Comparison of ENCODE assay signal across 21 cellular contexts in genomic region chr5:112534067-112534466, GRCh38.
DNase-seq lines count a peak whose midpoint lies in the region; ATAC-seq, FAIRE-seq and TF ChIP-seq lines count a peak whose summit lies in the region.
"Had no signal": no experiment of that assay in that cellular context is flagged by ENCODE, and none has a peak within 500 bp of the region (broad histone marks: within the 10 kb centered on the region; RNA-seq: fewer than 3 reads in every experiment).

No MANE protein-coding gene starts in this region.

- FAIRE-seq in GM12891 (lab: Jason Lieb, UNC) = peak; percentile 77

- no peak for TF ChIP-seq CTCF in 22Rv1 (IDR thresholded peaks at IDR 0.05)

- H3K27ac ChIP-seq in 22Rv1 = 0 out of 2 replicates have a peak overlapping the region, but pooled peaks have one; percentile 32
- no peak overlapping the region for H3K27ac ChIP-seq in neuronal stem cell (replicated peaks; ENCODE audit: low read length)
- H3K27ac ChIP-seq: Peyer's patch had no signal

- H2BK120ac ChIP-seq in neuronal stem cell (ENCODE audit: low read depth, low read length) = no peak overlapping the region

- H3K4ac ChIP-seq in neuronal stem cell (ENCODE audit: low read length) = no peak overlapping the region

- H3K36me3 ChIP-seq in neuronal stem cell (replicated peaks in 1 of 2; ENCODE audit: control insufficient read depth in 2 of 2, insufficient read depth in 2 of 2, low read length in 2 of 2) = no peaks in the 10 kb centered on the region
- H3K36me3 ChIP-seq: Peyer's patch had no signal

- no peak for ATAC-seq in GM21381 (IDR thresholded peaks at IDR 0.05; ENCODE audit: unreplicated experiment)

- no peak overlapping the region for H3K9ac ChIP-seq in neuronal stem cell (ENCODE audit: low read depth, low read length, poor library complexity)

- no peak overlapping the region for H2BK5ac ChIP-seq in neuronal stem cell (ENCODE audit: low read length)

- H2BK15ac ChIP-seq in neuronal stem cell (ENCODE audit: low read length) = no peak overlapping the region

- H3K79me1 ChIP-seq in neuronal stem cell (ENCODE audit: low read depth, low read length) = no peaks in the 10 kb centered on the region

- H3K4me3 Mint-ChIP-seq in dendritic cell treated with granulocyte-macrophage colony-stimulating factor and Interleukin-4, amounts not matched to agents 40 ng/mL and 50 ng/mL, for 4 days = no peak overlapping the region
- H3K4me3 Mint-ChIP-seq: CD4-positive, alpha-beta T cell; H9; HFFc6 had no signal

- H3K23ac ChIP-seq in neuronal stem cell (ENCODE audit: low read depth, low read length, poor library complexity) = no peak overlapping the region

- H2BK12ac ChIP-seq in neuronal stem cell (ENCODE audit: low read length) = no peak overlapping the region

- no peak for DNase-seq in GM12891 (ENCODE audit: insufficient read length, low spot score)
- DNase-seq in neuronal stem cell (ENCODE audit: low spot score) = no peak
- DNase-seq in NCI-H1092 treated with DMSO at 0.1 percent for 48 hours (lab: John Stamatoyannopoulos, UW) = no peak
- DNase-seq in NCI-H2107 (lab: John Stamatoyannopoulos, UW) = no peak
- no peak for DNase-seq in activated gamma-delta T cell treated with Interleukin-2 at 50 U/mL for 16 hours
- DNase-seq: CD4-positive, alpha-beta T cell; COR-L47; DMS79; H9; HFFc6; MM.1S; NCI-H1092; NCI-H1436 treated with DMSO at 0.1 percent for 48 hours; NCI-H1930; NCI-H345; NCI-H524; NCI-H774 had no signal

- H3K9me3 ChIP-seq in neuronal stem cell (replicated peaks in 1 of 2; ENCODE audit: control insufficient read depth in 2 of 2, insufficient read depth in 1 of 2, low read depth in 1 of 2, low read length in 2 of 2) = no peaks in the 10 kb centered on the region
- H3K9me3 ChIP-seq: Peyer's patch had no signal

- no peak overlapping the region for H3K4me3 ChIP-seq in neuronal stem cell (ENCODE audit: low read length in 2 of 2)
- H3K4me3 ChIP-seq: Peyer's patch had no signal

- H3K4me2 ChIP-seq in neuronal stem cell (ENCODE audit: insufficient read depth, low read length, poor library complexity, severe bottlenecking) = no peak overlapping the region

- intact Hi-C loops in dendritic cell treated with granulocyte-macrophage colony-stimulating factor and Interleukin-4, amounts not matched to agents 40 ng/mL and 50 ng/mL, for 4 days (cut with micrococcal nuclease) = loop anchor here (5.0 kb wide), 2 partner anchors 357 to 372 kb away; no protein-coding TSS in a partner anchor

- H4K91ac ChIP-seq in neuronal stem cell (ENCODE audit: low read depth, low read length, poor library complexity) = no peak overlapping the region

- no peak overlapping the region for H2AFZ ChIP-seq in neuronal stem cell (ENCODE audit: low read length)

- H3K18ac ChIP-seq in neuronal stem cell (ENCODE audit: low read length) = peak overlapping the region; percentile 11

- H3K4me1 ChIP-seq in neuronal stem cell (ENCODE audit: control insufficient read depth in 2 of 2, insufficient read depth in 1 of 2, low read depth in 1 of 2, low read length in 2 of 2) = no peaks in the 10 kb centered on the region
- H3K4me1 ChIP-seq: Peyer's patch had no signal

- TF ChIP-seq POLR2A in GM12891 (IDR thresholded peaks at IDR 0.05; ENCODE audit: low read depth, low read length) = no peak

- no peaks in the 10 kb centered on the region for H3K36me3 Mint-ChIP-seq in dendritic cell treated with granulocyte-macrophage colony-stimulating factor and Interleukin-4, amounts not matched to agents 40 ng/mL and 50 ng/mL, for 4 days (ENCODE audit: low read depth)

- no peaks in the 10 kb centered on the region for H3K27me3 Mint-ChIP-seq in dendritic cell treated with granulocyte-macrophage colony-stimulating factor and Interleukin-4, amounts not matched to agents 40 ng/mL and 50 ng/mL, for 4 days

- H3K14ac ChIP-seq in neuronal stem cell (ENCODE audit: low read length) = no peak overlapping the region

- H3K27ac Mint-ChIP-seq in dendritic cell treated with granulocyte-macrophage colony-stimulating factor and Interleukin-4, amounts not matched to agents 40 ng/mL and 50 ng/mL, for 4 days = peak overlapping the region; percentile 83
- H3K27ac Mint-ChIP-seq: CD4-positive, alpha-beta T cell; HFFc6 had no signal

- H3K4me1 Mint-ChIP-seq in dendritic cell treated with granulocyte-macrophage colony-stimulating factor and Interleukin-4, amounts not matched to agents 40 ng/mL and 50 ng/mL, for 4 days (ENCODE audit: low read depth) = peaks cover 55% of the 10 kb centered on the region

- H4K8ac ChIP-seq in neuronal stem cell (ENCODE audit: low read depth, low read length) = no peak overlapping the region

- H3K9me3 Mint-ChIP-seq in dendritic cell treated with granulocyte-macrophage colony-stimulating factor and Interleukin-4, amounts not matched to agents 40 ng/mL and 50 ng/mL, for 4 days = no peaks in the 10 kb centered on the region
- H3K9me3 Mint-ChIP-seq: CD4-positive, alpha-beta T cell; H9; HFFc6 had no signal

- H3K27me3 ChIP-seq in neuronal stem cell (ENCODE audit: control insufficient read depth in 3 of 3, insufficient read depth in 3 of 3, low read depth in 1 of 3, low read length in 3 of 3) = no peaks in the 10 kb centered on the region
- H3K27me3 ChIP-seq: Peyer's patch had no signal

- H2AK5ac ChIP-seq in neuronal stem cell (ENCODE audit: low read depth, low read length) = no peak overlapping the region

TF ChIP-seq in GM12891, 5 proteins besides CTCF, POLR2A, EP300 and RAD21:
- no peak for TF ChIP-seq PAX5 (IDR thresholded peaks at IDR 0.05; ENCODE audit: insufficient read depth, low read length, severe bottlenecking)
- no peak for TF ChIP-seq POLR2AphosphoS5 (IDR thresholded peaks at IDR 0.05; ENCODE audit: low read depth, low read length)
- no peak for TF ChIP-seq SPI1 (IDR thresholded peaks at IDR 0.05; ENCODE audit: low read depth, low read length)
- TF ChIP-seq POU2F2 (IDR thresholded peaks at IDR 0.05; ENCODE audit: low read depth, low read length) = no peak
- no peak for TF ChIP-seq TAF1 (IDR thresholded peaks at IDR 0.05; ENCODE audit: low read depth, low read length)
